In the genomic region with DNA sequence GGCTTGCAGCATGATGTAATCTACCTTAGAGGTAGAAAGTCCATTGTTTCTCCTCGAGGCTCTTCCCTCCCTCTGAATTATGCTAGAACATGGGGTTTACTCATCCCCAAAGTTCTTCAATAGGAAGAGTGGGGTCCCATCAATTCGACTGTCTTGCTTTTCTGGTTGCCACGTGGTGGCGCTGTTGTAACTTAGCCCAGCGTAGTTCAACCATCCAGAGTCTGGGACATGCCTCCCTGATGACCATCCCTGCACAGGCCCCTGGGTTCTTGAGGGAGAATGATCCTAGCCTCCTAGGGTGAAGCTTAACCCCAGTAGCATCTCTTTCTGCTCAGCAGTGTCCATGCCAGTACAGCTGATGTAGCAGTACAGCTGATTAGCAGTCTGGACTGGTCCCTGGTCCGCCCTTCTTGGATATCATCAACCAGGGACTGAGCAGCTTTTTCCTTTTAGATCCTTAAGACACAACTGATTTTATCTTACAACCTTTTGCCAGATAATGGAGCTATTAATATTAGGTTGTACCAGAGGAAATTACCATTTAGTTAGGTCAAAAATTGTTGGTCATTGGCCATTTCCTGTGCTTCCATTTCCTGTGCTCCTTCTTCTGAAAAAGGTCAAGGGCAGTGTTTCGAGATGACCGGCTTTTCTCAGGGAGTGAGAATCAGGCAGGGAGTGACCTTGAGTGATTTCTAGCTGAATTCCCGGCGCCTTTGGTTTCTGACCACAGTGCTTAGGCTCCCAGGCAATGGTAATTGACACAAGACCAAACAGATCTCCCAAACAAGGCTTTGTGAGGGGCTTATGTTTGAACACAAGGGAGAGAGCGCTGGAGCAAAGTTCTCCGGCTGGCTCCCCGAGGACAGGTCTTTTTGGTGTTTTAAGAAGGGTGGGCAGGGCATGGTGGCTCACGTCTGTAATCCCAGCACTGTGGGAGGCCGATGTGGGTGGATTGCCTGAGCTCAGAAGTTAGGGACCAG, we compare ENCODE assay signal across 8 cellular contexts.
DNase-seq lines count a peak whose midpoint lies in the region; ATAC-seq and TF ChIP-seq lines count a peak whose summit lies in the region.

No MANE protein-coding gene starts in this region.

- ATAC-seq in sciatic nerve (peak; percentile 86), HG02798 (IDR thresholded peaks at IDR 0.05; ENCODE audit: poor library complexity, unreplicated experiment) (no peak), GM19023 (IDR thresholded peaks at IDR 0.05; ENCODE audit: unreplicated experiment) (no peak)

- DNase-seq in GM13976 (ENCODE audit: low spot score) (peak; percentile 36), OCI-M1 (lab: John Stamatoyannopoulos, UW) (peak; percentile 51), fibroblast of peridontal ligament (ENCODE audit: extremely low read depth) (peak; percentile 24), sciatic nerve (ENCODE audit: low spot score) (peak; percentile 80), NCI-H2196 (lab: John Stamatoyannopoulos, UW; ENCODE audit: unreplicated experiment) (no peak), NCI-H2196 treated with DMSO at 0.1 percent for 48 hours (lab: John Stamatoyannopoulos, UW; ENCODE audit: unreplicated experiment) (no peak)

- in situ Hi-C loops in GM13976 (cut with MboI; ENCODE audit: low sequenced_read_pairs, unreplicated experiment), result no loop called here

- intact Hi-C loops in sciatic nerve (cut with DNase I), result loop anchor here (10.0 kb wide), 1 partner anchor 60 kb away; no protein-coding TSS in a partner anchor

- TF ChIP-seq CTCF in GM13976 (IDR thresholded peaks at IDR 0.05; ENCODE audit: borderline replicate concordance, control extremely low read depth, extremely low read depth, insufficient read depth, missing control alignments), result no peak

Comparison
In these comparisons a context has a peak if more than half of its experiments do, and no peak if none do; other contexts are left out.
1. DNase-seq: peak in GM13976 (single experiment), OCI-M1 (single experiment), fibroblast of peridontal ligament (single experiment) and sciatic nerve (single experiment); none in NCI-H2196 (single experiment) and NCI-H2196 treated with DMSO at 0.1 percent for 48 hours (single experiment).